20 cellular contexts compared by ENCODE assay signal in the genomic region with DNA sequence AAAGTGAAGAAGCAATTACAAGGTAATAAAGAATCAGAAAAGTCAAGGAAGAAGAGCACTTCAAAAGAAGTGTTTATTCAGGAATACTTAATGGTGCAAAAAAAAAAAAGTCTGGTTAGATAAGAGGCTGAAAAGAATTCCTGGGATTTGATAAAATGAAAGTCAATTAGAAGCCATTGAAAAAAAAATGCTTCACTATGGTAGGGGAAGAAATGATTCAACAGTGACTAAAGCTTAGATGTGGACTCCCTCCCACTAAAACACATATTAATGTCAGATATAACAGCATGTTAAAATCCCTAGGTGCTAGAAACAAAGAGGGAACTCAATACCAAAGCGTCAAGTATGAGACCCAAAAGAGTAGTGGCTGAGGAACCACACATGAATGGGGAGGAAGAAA.
"Had no signal": no experiment of that assay in that cellular context is flagged by ENCODE, and none has a peak within 500 bp of the region (broad histone marks: within the 10 kb centered on the region; RNA-seq: fewer than 3 reads in every experiment).

No MANE protein-coding gene starts in this region.

- H3K27me3 Mint-ChIP-seq: activated CD4-positive, alpha-beta T cell treated with anti-CD3 and anti-CD28 coated beads, Interleukin-2, amount 10 ng/mL, durations not matched to agents 24 days and 14 days; activated naive CD4-positive, alpha-beta T cell treated with anti-CD3 and anti-CD28 coated beads, Interleukin-2, amount 50 U/mL, for 24 hours; activated T-cell treated with anti-CD3 and anti-CD28 coated beads, Interleukin-2, amount 50 U/mL, for 24 hours had no signal

- H3K4me1 Mint-ChIP-seq: activated CD8-positive, alpha-beta memory T cell treated with anti-CD3 and anti-CD28 coated beads, Interleukin-2, amount 10 ng/mL, durations not matched to agents 7 days and 5 days; activated naive CD4-positive, alpha-beta T cell treated with anti-CD3 and anti-CD28 coated beads, Interleukin-2, amount 50 U/mL, for 24 hours; T-helper 17 cell; WTC11 had no signal

- DNase-seq: activated CD4-positive, alpha-beta T cell treated with anti-CD3 and anti-CD28 coated beads, Interleukin-2, amount 10 ng/mL, durations not matched to agents 24 days and 14 days; activated CD4-positive, alpha-beta T cell treated with anti-CD3 and anti-CD28 coated beads, Interleukin-2, amount 50 U/mL, for 48 hours; activated CD4-positive, CD25-positive, alpha-beta regulatory T cell treated with anti-CD3 and anti-CD28 coated beads, Interleukin-2, amount 50 U/mL, for 72 hours; activated CD8-positive, alpha-beta memory T cell treated with anti-CD3 and anti-CD28 coated beads, Interleukin-2, amount 10 ng/mL, durations not matched to agents 7 days and 5 days; activated effector memory CD4-positive, alpha-beta T cell treated with Interleukin-2 at 50 U/mL for 16 hours; activated naive CD4-positive, alpha-beta T cell; activated T-cell treated with anti-CD3 and anti-CD28 coated beads, Interleukin-2, amount 50 U/mL, for 24 hours; amygdala; caudate nucleus; KG1; NCI-H1092; NCI-H1930; NCI-H510A treated with DMSO at 0.1 percent for 48 hours; PC-9; SHP77 treated with DMSO at 0.1 percent for 48 hours; T-helper 17 cell; T-helper 9 cell had no signal

- H3K9me3 Mint-ChIP-seq: activated CD4-positive, alpha-beta T cell treated with anti-CD3 and anti-CD28 coated beads, Interleukin-2, amount 10 ng/mL, durations not matched to agents 24 days and 14 days; activated naive CD4-positive, alpha-beta T cell treated with anti-CD3 and anti-CD28 coated beads, Interleukin-2, amount 50 U/mL, for 24 hours; activated T-cell treated with anti-CD3 and anti-CD28 coated beads, Interleukin-2, amount 50 U/mL, for 24 hours; activated T-helper 1 cell treated with anti-CD3 and anti-CD28 coated beads, Interleukin-12 subunit alpha, Interleukin-12 subunit beta, Interleukin-2, Interleukin-4 antibody, amounts not matched to agents 30 ng/mL and 10 ng/mL and 1 ng/mL, durations not matched to agents 14 hours and 24 hours and 36 hours; WTC11 had no signal

- H3K4me2 ChIP-seq: PC-9 had no signal

- ATAC-seq: activated CD8-positive, alpha-beta memory T cell treated with anti-CD3 and anti-CD28 coated beads, Interleukin-2, amount 10 ng/mL, durations not matched to agents 7 days and 5 days; T-helper 17 cell; WTC11 had no signal

- H3K4me3 ChIP-seq: PC-9 had no signal

- H3K36me3 Mint-ChIP-seq: activated CD8-positive, alpha-beta memory T cell treated with anti-CD3 and anti-CD28 coated beads, Interleukin-2, amount 10 ng/mL, durations not matched to agents 7 days and 5 days; WTC11 had no signal

- H3K4me3 Mint-ChIP-seq: activated CD4-positive, alpha-beta T cell treated with anti-CD3 and anti-CD28 coated beads, Interleukin-2, amount 10 ng/mL, durations not matched to agents 24 days and 14 days; activated CD8-positive, alpha-beta memory T cell treated with anti-CD3 and anti-CD28 coated beads, Interleukin-2, amount 10 ng/mL, durations not matched to agents 7 days and 5 days; activated naive CD4-positive, alpha-beta T cell treated with anti-CD3 and anti-CD28 coated beads, Interleukin-2, amount 50 U/mL, for 24 hours; activated T-cell treated with anti-CD3 and anti-CD28 coated beads, Interleukin-2, amount 50 U/mL, for 24 hours; activated T-helper 1 cell treated with anti-CD3 and anti-CD28 coated beads, Interleukin-12 subunit alpha, Interleukin-12 subunit beta, Interleukin-2, Interleukin-4 antibody, amounts not matched to agents 30 ng/mL and 10 ng/mL and 1 ng/mL, durations not matched to agents 14 hours and 24 hours and 36 hours; T-helper 17 cell; WTC11 had no signal

- H2AFZ ChIP-seq: PC-9 had no signal

- H3K27ac ChIP-seq: PC-9 had no signal

- H3K27ac Mint-ChIP-seq: activated CD4-positive, alpha-beta T cell treated with anti-CD3 and anti-CD28 coated beads, Interleukin-2, amount 10 ng/mL, durations not matched to agents 24 days and 14 days; activated CD8-positive, alpha-beta memory T cell treated with anti-CD3 and anti-CD28 coated beads, Interleukin-2, amount 10 ng/mL, durations not matched to agents 7 days and 5 days; activated naive CD4-positive, alpha-beta T cell treated with anti-CD3 and anti-CD28 coated beads, Interleukin-2, amount 50 U/mL, for 24 hours; activated T-cell treated with anti-CD3 and anti-CD28 coated beads, Interleukin-2, amount 50 U/mL, for 24 hours; activated T-helper 1 cell treated with anti-CD3 and anti-CD28 coated beads, Interleukin-12 subunit alpha, Interleukin-12 subunit beta, Interleukin-2, Interleukin-4 antibody, amounts not matched to agents 30 ng/mL and 10 ng/mL and 1 ng/mL, durations not matched to agents 14 hours and 24 hours and 36 hours; T-helper 17 cell; WTC11 had no signal
